In genomic region chr2:164737612-164738081, GRCh38 we compare ENCODE assay signal across 1 cellular context.
A peak's percentile ranks its signal among the peaks of the same experiment; 100 is the strongest.
TF ChIP-seq lines count a peak whose summit lies in the region.

No MANE protein-coding gene starts in this region.

TF ChIP-seq in HepG2, 621 proteins besides CTCF, POLR2A, EP300 and RAD21 (continued from another document and continues in another):
- TF ChIP-seq HMGXB3 (CRISPR knock-in tag; IDR thresholded peaks at IDR 0.05; ENCODE audit: borderline replicate concordance) (0 out of 2 replicates have a peak, but pooled peaks have one; percentile 45), KLF15 (CRISPR knock-in tag; IDR thresholded peaks at IDR 0.05; ENCODE audit: borderline replicate concordance) (no peak), ZNF720 (CRISPR knock-in tag; IDR thresholded peaks at IDR 0.05) (no peak), ZSCAN9 (CRISPR knock-in tag; IDR thresholded peaks at IDR 0.05; ENCODE audit: borderline replicate concordance) (peak; percentile 38; the same call in 1 of the 2 replicates), ADNP (CRISPR knock-in tag; IDR thresholded peaks at IDR 0.05) (peak; percentile 90), KLF9 (CRISPR knock-in tag; IDR thresholded peaks at IDR 0.05; ENCODE audit: low read depth) (peak; percentile 51; the same call in 1 of the 2 replicates), ERF (CRISPR knock-in tag; IDR thresholded peaks at IDR 0.05) (peak; percentile 50; the same call in 1 of the 2 replicates), ZMYM3 (CRISPR knock-in tag; IDR thresholded peaks at IDR 0.05) (peak; percentile 99), ZBTB33 (CRISPR knock-in tag; IDR thresholded peaks at IDR 0.05) (peak; percentile 28; the same call in 1 of the 2 replicates), STAG1 (CRISPR knock-in tag; IDR thresholded peaks at IDR 0.05) (peak; percentile 94), KDM1A (CRISPR knock-in tag; IDR thresholded peaks at IDR 0.05) (peak; percentile 69; the same call in 1 of the 2 replicates), ATF2 (CRISPR knock-in tag; IDR thresholded peaks at IDR 0.05) (0 out of 2 replicates have a peak, but pooled peaks have one; percentile 64), MXD4 (CRISPR knock-in tag; IDR thresholded peaks at IDR 0.05) (peak; percentile 37; the same call in 1 of the 2 replicates), HOXA9 (CRISPR knock-in tag; IDR thresholded peaks at IDR 0.05; ENCODE audit: borderline replicate concordance) (no peak), ZNF775 (CRISPR knock-in tag; IDR thresholded peaks at IDR 0.05; ENCODE audit: borderline replicate concordance) (no peak), ZNF597 (CRISPR knock-in tag; IDR thresholded peaks at IDR 0.05) (no peak), ZNF512B (CRISPR knock-in tag; IDR thresholded peaks at IDR 0.05; ENCODE audit: borderline replicate concordance) (peak; percentile 86; the same call in 1 of the 2 replicates), ZMYM4 (CRISPR knock-in tag; IDR thresholded peaks at IDR 0.05) (peak; percentile 78), SMC3 (IDR thresholded peaks at IDR 0.05; ENCODE audit: low read length) (peak; percentile 93), ZNF3 (CRISPR knock-in tag; IDR thresholded peaks at IDR 0.05) (peak; percentile 79), ZKSCAN5 (CRISPR knock-in tag; IDR thresholded peaks at IDR 0.05) (no peak), MTERF4 (CRISPR knock-in tag; IDR thresholded peaks at IDR 0.05) (no peak), ZNF879 (CRISPR knock-in tag; IDR thresholded peaks at IDR 0.05) (no peak), ZNF264 (CRISPR knock-in tag; IDR thresholded peaks at IDR 0.05) (no peak), KDM3A (CRISPR knock-in tag; IDR thresholded peaks at IDR 0.05; ENCODE audit: low read depth) (peak; percentile 84; the same call in 1 of the 2 replicates), RXRB (CRISPR knock-in tag; IDR thresholded peaks at IDR 0.05; ENCODE audit: borderline replicate concordance) (peak; percentile 51), AHR (CRISPR knock-in tag; IDR thresholded peaks at IDR 0.05) (0 out of 2 replicates have a peak, but pooled peaks have one; percentile 44), JARID2 (CRISPR knock-in tag; IDR thresholded peaks at IDR 0.05; ENCODE audit: insufficient replicate concordance) (no peak), TMF1 (CRISPR knock-in tag; IDR thresholded peaks at IDR 0.05; ENCODE audit: low read depth) (no peak), FOXO4 (CRISPR knock-in tag; conservative IDR thresholded peaks at IDR 0.05) (no peak), SAP130 (CRISPR knock-in tag; IDR thresholded peaks at IDR 0.05; ENCODE audit: low read depth) (peak; percentile 57), RCOR2 (CRISPR knock-in tag; IDR thresholded peaks at IDR 0.05) (peak; percentile 97), POGZ (CRISPR knock-in tag; IDR thresholded peaks at IDR 0.05) (peak; percentile 75; the same call in 1 of the 2 replicates), GFI1 (CRISPR knock-in tag; IDR thresholded peaks at IDR 0.05; ENCODE audit: borderline replicate concordance) (peak; percentile 39; the same call in 1 of the 2 replicates), HOMEZ (CRISPR knock-in tag; IDR thresholded peaks at IDR 0.05; ENCODE audit: low read depth) (peak; percentile 84), RBM22 (optimal IDR thresholded peaks at IDR 0.05; ENCODE audit: low read length) (peak; percentile 33), YEATS2 (CRISPR knock-in tag; IDR thresholded peaks at IDR 0.05; ENCODE audit: borderline replicate concordance) (0 out of 2 replicates have a peak, but pooled peaks have one; percentile 50), ZNF550 (CRISPR knock-in tag; IDR thresholded peaks at IDR 0.05; ENCODE audit: borderline replicate concordance) (no peak), ARID3A (IDR thresholded peaks at IDR 0.05; ENCODE audit: low read depth, low read length) (peak; percentile 28; the same call in 1 of the 2 replicates), ZNF614 (CRISPR knock-in tag; IDR thresholded peaks at IDR 0.05; ENCODE audit: borderline replicate concordance) (peak; percentile 69; the same call in 1 of the 2 replicates), ZNF768 (CRISPR knock-in tag; IDR thresholded peaks at IDR 0.05) (peak; percentile 96; the same call in 1 of the 2 replicates), ZNF350 (CRISPR knock-in tag; IDR thresholded peaks at IDR 0.05; ENCODE audit: borderline replicate concordance, low read depth) (no peak), HINFP (CRISPR knock-in tag; IDR thresholded peaks at IDR 0.05; ENCODE audit: low read depth) (0 out of 2 replicates have a peak, but pooled peaks have one; percentile 68)
